In the genomic region with DNA sequence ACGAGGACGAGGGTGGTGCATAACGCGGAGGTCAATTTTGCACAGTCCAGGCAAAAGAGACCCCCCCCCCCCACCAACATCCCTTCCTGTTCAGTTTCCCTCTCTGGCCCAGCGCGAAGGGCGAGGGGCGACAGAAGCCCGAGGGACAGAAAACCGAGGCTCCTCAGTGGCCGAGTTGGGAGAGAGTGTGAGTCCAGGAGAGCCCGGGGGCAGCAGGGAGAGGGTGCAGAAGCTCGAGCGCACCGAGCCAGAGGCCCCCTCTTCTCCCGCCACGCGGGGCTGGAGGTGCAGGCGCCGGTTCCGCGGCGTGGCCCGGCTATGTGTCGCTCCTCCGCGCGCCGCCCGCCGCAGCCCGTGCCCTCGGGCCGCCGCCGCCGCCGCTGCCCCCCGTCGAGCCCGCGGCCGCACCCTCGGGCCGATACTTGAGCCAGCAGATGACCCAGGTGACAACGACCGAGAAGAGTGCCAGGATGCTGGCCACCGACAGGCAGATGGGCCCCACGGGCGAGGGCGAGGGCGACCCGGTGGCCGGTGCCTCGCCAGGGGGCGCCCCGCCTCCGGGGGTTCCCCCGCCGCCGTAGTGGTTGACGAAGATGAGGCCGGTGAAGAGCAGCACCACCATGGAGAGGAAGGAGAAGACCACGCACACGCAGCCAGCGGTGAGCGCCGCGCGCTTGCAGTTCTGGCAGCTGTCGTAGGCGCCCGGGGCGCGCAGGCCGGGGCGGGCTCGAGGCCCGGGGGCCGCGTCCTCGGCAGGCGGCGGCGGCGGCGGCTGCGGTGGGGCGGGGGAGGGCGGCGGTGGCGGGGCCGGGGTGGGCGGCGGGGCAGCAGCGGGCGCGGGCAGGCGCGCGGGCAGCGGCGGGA, we compare ENCODE assay signal across 8 cellular contexts. TPM values are rescaled to one million over a fixed set of nuclear protein-coding genes. Genes with fewer than 3 reads are reported as not detected.
A peak's percentile ranks its signal among the peaks of the same experiment; 100 is the strongest.
DNase-seq lines count a peak whose midpoint lies in the region; ATAC-seq and TF ChIP-seq lines count a peak whose summit lies in the region.

No MANE protein-coding gene starts in this region.

- H3K9me3 Mint-ChIP-seq in central memory CD8-positive, alpha-beta T cell, result no peaks in the 10 kb centered on the region

- H2AFZ ChIP-seq in OCI-LY3 (ENCODE audit: low read depth, low read length), result peak overlapping the region; percentile 15

- H3K4me3 ChIP-seq in OCI-LY3 (ENCODE audit: low read length) (peak overlapping the region; percentile 84), lower leg skin (ENCODE audit: low read depth, poor library complexity, severe bottlenecking) (peak overlapping the region; percentile 13), thymus (ENCODE audit: low read length) (peak overlapping the region; percentile 48)

- no peak for TF ChIP-seq POLR2A in lower leg skin (IDR thresholded peaks at IDR 0.05)

- H3K36me3 Mint-ChIP-seq in central memory CD8-positive, alpha-beta T cell (ENCODE audit: insufficient read depth), result no peaks in the 10 kb centered on the region

- no peaks in the 10 kb centered on the region for H3K4me1 ChIP-seq in OCI-LY3 (ENCODE audit: low read length)
- H3K4me1 ChIP-seq in thymus (ENCODE audit: control insufficient read depth, insufficient read depth, low read length), result no peaks in the 10 kb centered on the region

- H3K9ac ChIP-seq in OCI-LY3 (ENCODE audit: low read length), result peak overlapping the region; percentile 42

- H3K27me3 ChIP-seq in OCI-LY3 (ENCODE audit: low read depth, low read length) (peaks cover 6% of the 10 kb centered on the region; the same call in 1 of the 2 replicates), thymus (ENCODE audit: control insufficient read depth, insufficient read depth) (peaks cover 61% of the 10 kb centered on the region)

- H3K36me3 ChIP-seq in OCI-LY3 (replicated peaks; ENCODE audit: low read depth, low read length) (no peaks in the 10 kb centered on the region), thymus (ENCODE audit: control insufficient read depth, insufficient read depth) (no peaks in the 10 kb centered on the region)

- intact Hi-C loops in lower leg skin (cut with DNase I; ENCODE audit: low total_unique reads), result loop anchor here (5.0 kb wide), 1 partner anchor 248 kb away; no protein-coding TSS in a partner anchor

- TF ChIP-seq CTCF in OCI-LY3 (IDR thresholded peaks at IDR 0.05; ENCODE audit: low read depth, low read length), result peak; percentile 45
- TF ChIP-seq CTCF in lower leg skin (IDR thresholded peaks at IDR 0.05), result no peak

- 0 to 1% methylated on average over 35 to 37 of the region's 103 CpGs for WGBS in lower leg skin, 2 donors
- WGBS in thymus, result 1% methylated on average over 103 of the region's 103 CpGs

- peaks cover 68% of the 10 kb centered on the region for H3K27me3 Mint-ChIP-seq in central memory CD8-positive, alpha-beta T cell

- peak; percentile 34 for ATAC-seq in GM19397 (IDR thresholded peaks at IDR 0.05; ENCODE audit: unreplicated experiment)
- ATAC-seq in HG03432 (IDR thresholded peaks at IDR 0.05; ENCODE audit: unreplicated experiment), result peak; percentile 50
- peak; percentile 39 for ATAC-seq in central memory CD8-positive, alpha-beta T cell (replicated peaks; ENCODE audit: extremely low read depth, poor library complexity, severe bottlenecking)

- no peaks in the 10 kb centered on the region for H3K79me2 ChIP-seq in OCI-LY3 (ENCODE audit: low read length)

- H3K4me3 Mint-ChIP-seq in central memory CD8-positive, alpha-beta T cell, result peak overlapping the region; percentile 70

- H3K9me3 ChIP-seq in OCI-LY3 (ENCODE audit: insufficient read depth, low read length) (no peaks in the 10 kb centered on the region), thymus (ENCODE audit: control insufficient read depth) (no peaks in the 10 kb centered on the region)

- H3K27ac ChIP-seq in OCI-LY3 (ENCODE audit: low read length) (no peak overlapping the region; the same call in 1 of the 2 replicates), thymus (ENCODE audit: low read depth) (no peak overlapping the region)

- H3K27ac Mint-ChIP-seq in central memory CD8-positive, alpha-beta T cell (ENCODE audit: low read depth), result no peak overlapping the region

- peak overlapping the region; percentile 82 for H3K4me2 ChIP-seq in OCI-LY3 (ENCODE audit: low read length)

- H4K20me1 ChIP-seq in OCI-LY3 (ENCODE audit: insufficient read depth, low read length), result no peaks in the 10 kb centered on the region

- DNase-seq in DMS153 treated with DMSO at 0.1 percent for 48 hours (lab: John Stamatoyannopoulos, UW; ENCODE audit: unreplicated experiment) (peak; percentile 56), lower leg skin (ENCODE audit: low spot score in 2 of 2) (no peak), pons (ENCODE audit: low spot score) (no peak)
- DNase-seq in central memory CD8-positive, alpha-beta T cell (ENCODE audit: low spot score in 2 of 2), result no peak

- H3K4me1 Mint-ChIP-seq in central memory CD8-positive, alpha-beta T cell, result peaks cover 6% of the 10 kb centered on the region

RNA-seq across cellular contexts. Expression of gene PAX3, which starts 20.1 kb away (rescaled TPM):
- 1 to 10 TPM; 2.7 to 7.0 (median 5.2) TPM for total RNA-seq in lower leg skin
- polyA plus RNA-seq in thymus, result 0.05 TPM

Comparison
In these comparisons a context has a peak if more than half of its experiments do, and no peak if none do; other contexts are left out.
1. H3K4me3 ChIP-seq: peak in every context shown above with its lines; median percentile 84 in OCI-LY3; 48 in thymus; 13 in lower leg skin.